18 cellular contexts compared by ENCODE assay signal in the genomic region with DNA sequence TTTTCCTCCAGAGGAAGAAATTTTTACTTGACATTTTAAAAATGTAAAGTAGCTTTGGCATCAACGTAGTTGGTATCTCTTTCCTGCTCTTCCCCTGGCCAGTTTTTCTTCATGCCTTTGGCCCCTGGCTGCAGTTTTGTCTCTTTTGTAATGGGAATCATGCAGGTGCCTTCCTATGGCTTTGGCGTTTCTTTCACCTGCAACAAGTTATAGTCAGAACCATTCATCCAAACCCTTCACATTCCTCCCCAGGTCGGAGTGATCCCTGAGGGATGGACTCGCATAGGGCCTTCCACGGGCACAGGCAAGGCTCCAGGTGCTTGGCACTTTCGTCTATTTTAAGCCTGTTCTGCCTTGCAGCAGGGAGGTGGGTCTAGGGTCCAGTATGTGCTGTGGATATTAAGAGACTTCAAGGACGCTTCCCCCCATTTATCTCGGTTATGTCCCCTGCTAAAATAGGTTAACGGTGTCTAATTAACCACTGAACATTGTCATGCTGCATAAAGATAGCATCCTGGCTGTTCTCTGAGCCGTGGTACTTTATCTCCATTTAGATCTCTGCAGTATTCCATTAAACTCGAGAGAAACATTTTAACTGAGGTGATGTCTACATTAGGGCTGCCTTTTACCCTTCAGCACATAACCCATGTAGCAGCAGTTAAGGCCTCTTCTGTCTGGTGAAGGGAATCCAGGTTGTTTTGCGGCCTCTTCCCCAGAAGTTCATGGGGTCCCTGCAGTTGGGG.
"Had no signal": no experiment of that assay in that cellular context is flagged by ENCODE, and none has a peak within 500 bp of the region (broad histone marks: within the 10 kb centered on the region; RNA-seq: fewer than 3 reads in every experiment).

No MANE protein-coding gene starts in this region.

- H3K27ac Mint-ChIP-seq: dendritic cell treated with granulocyte-macrophage colony-stimulating factor and Interleukin-4, amounts not matched to agents 40 ng/mL and 50 ng/mL, for 4 days; memory B cell; mesothelial cell of epicardium; natural killer cell had no signal

- DNase-seq: esophagus squamous epithelium; foreskin fibroblast; lower lobe of right lung; natural killer cell; posterior cingulate gyrus; sigmoid colon; stimulated activated naive CD4-positive, alpha-beta T cell; stomach; transverse colon had no signal

- H3K4me3 Mint-ChIP-seq: dendritic cell treated with granulocyte-macrophage colony-stimulating factor and Interleukin-4, amounts not matched to agents 40 ng/mL and 50 ng/mL, for 4 days; memory B cell; mesothelial cell of epicardium; natural killer cell; neural crest cell had no signal

- H3K27ac ChIP-seq: esophagus squamous epithelium, gastroesophageal sphincter, lower lobe of right lung, right atrium auricular region, sigmoid colon, skin epidermis, stomach, thoracic aorta, transverse colon had no signal

- H3K36me3 Mint-ChIP-seq: memory B cell, mesothelial cell of epicardium, natural killer cell had no signal

- H3K36me3 ChIP-seq: esophagus squamous epithelium, gastroesophageal sphincter, lower lobe of right lung, right atrium auricular region, sigmoid colon, thoracic aorta, transverse colon had no signal

- ATAC-seq: gastroesophageal sphincter, left lobe of liver, lower lobe of right lung, natural killer cell had no signal

- H3K4me3 ChIP-seq: esophagus squamous epithelium, gastroesophageal sphincter, lower lobe of right lung, right atrium auricular region, sigmoid colon, skin epidermis, stomach, thoracic aorta, transverse colon had no signal

- H3K27me3 ChIP-seq: esophagus squamous epithelium, gastroesophageal sphincter, right atrium auricular region, sigmoid colon, stomach, transverse colon had no signal

- H3K27me3 Mint-ChIP-seq: dendritic cell treated with granulocyte-macrophage colony-stimulating factor and Interleukin-4, amounts not matched to agents 40 ng/mL and 50 ng/mL, for 4 days; memory B cell had no signal

- H3K9me3 Mint-ChIP-seq: dendritic cell treated with granulocyte-macrophage colony-stimulating factor and Interleukin-4, amounts not matched to agents 40 ng/mL and 50 ng/mL, for 4 days; memory B cell; mesothelial cell of epicardium; natural killer cell; neural crest cell had no signal

- H3K4me1 Mint-ChIP-seq: memory B cell, natural killer cell had no signal

- H3K9me3 ChIP-seq: esophagus squamous epithelium, gastroesophageal sphincter, lower lobe of right lung, right atrium auricular region, sigmoid colon, stomach, thoracic aorta, transverse colon had no signal

- H3K4me1 ChIP-seq: esophagus squamous epithelium, lower lobe of right lung, sigmoid colon, stomach, transverse colon had no signal
